1 cellular context compared by ENCODE assay signal in genomic region chr22:39308614-39309363, GRCh38.
TF ChIP-seq lines count a peak whose summit lies in the region.

No MANE protein-coding gene starts in this region.

TF ChIP-seq in HEK293, 187 proteins besides CTCF, POLR2A, EP300 and RAD21 (continued from another document and continues in another):
- TF ChIP-seq, protein P1, sequence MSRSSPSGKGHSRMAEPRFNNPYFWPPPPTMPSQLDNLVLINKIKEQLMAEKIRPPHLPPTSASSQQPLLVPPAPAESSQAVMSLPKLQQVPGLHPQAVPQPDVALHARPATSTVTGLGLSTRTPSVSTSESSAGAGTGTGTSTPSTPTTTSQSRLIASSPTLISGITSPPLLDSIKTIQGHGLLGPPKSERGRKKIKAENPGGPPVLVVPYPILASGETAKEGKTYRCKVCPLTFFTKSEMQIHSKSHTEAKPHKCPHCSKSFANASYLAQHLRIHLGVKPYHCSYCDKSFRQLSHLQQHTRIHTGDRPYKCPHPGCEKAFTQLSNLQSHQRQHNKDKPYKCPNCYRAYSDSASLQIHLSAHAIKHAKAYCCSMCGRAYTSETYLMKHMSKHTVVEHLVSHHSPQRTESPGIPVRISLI (tag by site-specific recombination; IDR thresholded peaks at IDR 0.05), result no peak
- TF ChIP-seq ZNF701 (tag by site-specific recombination; IDR thresholded peaks at IDR 0.05) (peak; percentile 97), ZNF366 (tag by site-specific recombination; conservative IDR thresholded peaks at IDR 0.05) (peak; percentile 85), SP7 (tag by site-specific recombination; IDR thresholded peaks at IDR 0.05) (peak; percentile 90), ZFP3 (tag by site-specific recombination; IDR thresholded peaks at IDR 0.05; ENCODE audit: low read depth) (no peak), ZNF146 (tag by site-specific recombination; IDR thresholded peaks at IDR 0.05) (no peak), ZNF514 (tag by site-specific recombination; IDR thresholded peaks at IDR 0.05) (no peak), ZNF175 (tag by site-specific recombination; IDR thresholded peaks at IDR 0.05) (no peak), ZNF221 (tag by site-specific recombination; IDR thresholded peaks at IDR 0.05; ENCODE audit: borderline replicate concordance) (no peak), ZNF248 (tag by site-specific recombination; IDR thresholded peaks at IDR 0.05) (no peak), ZNF140 (tag by site-specific recombination; IDR thresholded peaks at IDR 0.05) (no peak), ZNF549 (tag by site-specific recombination; IDR thresholded peaks at IDR 0.05) (no peak), ZNF571 (tag by site-specific recombination; IDR thresholded peaks at IDR 0.05) (no peak), ZNF335 (tag by site-specific recombination; conservative IDR thresholded peaks at IDR 0.05) (0 out of 2 replicates have a peak, but pooled peaks have one; percentile 21), ZIC2 (tag by site-specific recombination; IDR thresholded peaks at IDR 0.05) (peak; percentile 96), MEIS1 (CRISPR knock-in tag; IDR thresholded peaks at IDR 0.05; ENCODE audit: borderline replicate concordance) (no peak), ZNF324 (tag by site-specific recombination; IDR thresholded peaks at IDR 0.05) (peak; percentile 89), ZNF785 (tag by site-specific recombination; IDR thresholded peaks at IDR 0.05) (no peak), ZNF677 (tag by site-specific recombination; IDR thresholded peaks at IDR 0.05) (no peak), INSM2 (tag by site-specific recombination; IDR thresholded peaks at IDR 0.05) (0 out of 2 replicates have a peak, but pooled peaks have one; percentile 38), ZNF398 (tag by site-specific recombination; IDR thresholded peaks at IDR 0.05) (peak; percentile 46), ZNF530 (tag by site-specific recombination; IDR thresholded peaks at IDR 0.05; ENCODE audit: low read depth) (no peak), ZBTB20 (tag by site-specific recombination; IDR thresholded peaks at IDR 0.05) (peak; percentile 15; the same call in 1 of the 2 replicates), FEZF1 (tag by site-specific recombination; IDR thresholded peaks at IDR 0.05) (peak; percentile 77), ZNF473 (tag by site-specific recombination; IDR thresholded peaks at IDR 0.05) (no peak), ZNF707 (tag by site-specific recombination; IDR thresholded peaks at IDR 0.05) (no peak), ZNF404 (tag by site-specific recombination; IDR thresholded peaks at IDR 0.05) (no peak), ZNF544 (tag by site-specific recombination; IDR thresholded peaks at IDR 0.05) (no peak), SCRT2 (tag by site-specific recombination; IDR thresholded peaks at IDR 0.05) (no peak), PRDM2 (tag by site-specific recombination; IDR thresholded peaks at IDR 0.05; ENCODE audit: borderline replicate concordance) (no peak), HOXA7 (CRISPR knock-in tag; IDR thresholded peaks at IDR 0.05; ENCODE audit: borderline replicate concordance) (no peak), ZNF169 (tag by site-specific recombination; IDR thresholded peaks at IDR 0.05) (no peak), MYNN (tag by site-specific recombination; IDR thresholded peaks at IDR 0.05; ENCODE audit: borderline replicate concordance) (no peak), ZNF394 (tag by site-specific recombination; IDR thresholded peaks at IDR 0.05; ENCODE audit: borderline replicate concordance) (peak; percentile 69), ZNF529 (tag by site-specific recombination; IDR thresholded peaks at IDR 0.05; ENCODE audit: insufficient replicate concordance) (no peak), ZNF391 (tag by site-specific recombination; IDR thresholded peaks at IDR 0.05; ENCODE audit: borderline replicate concordance, low read depth) (no peak), ZNF211 (tag by site-specific recombination; IDR thresholded peaks at IDR 0.05; ENCODE audit: low read depth) (no peak), ZBTB17 (tag by site-specific recombination; IDR thresholded peaks at IDR 0.05) (peak; percentile 63), ZNF623 (tag by site-specific recombination; IDR thresholded peaks at IDR 0.05) (no peak), ZNF18 (tag by site-specific recombination; IDR thresholded peaks at IDR 0.05) (no peak), ZNF624 (tag by site-specific recombination; IDR thresholded peaks at IDR 0.05) (no peak), SP2 (tag by site-specific recombination; IDR thresholded peaks at IDR 0.05) (peak; percentile 21; the same call in 1 of the 2 replicates)
- TF ChIP-seq, protein P2, sequence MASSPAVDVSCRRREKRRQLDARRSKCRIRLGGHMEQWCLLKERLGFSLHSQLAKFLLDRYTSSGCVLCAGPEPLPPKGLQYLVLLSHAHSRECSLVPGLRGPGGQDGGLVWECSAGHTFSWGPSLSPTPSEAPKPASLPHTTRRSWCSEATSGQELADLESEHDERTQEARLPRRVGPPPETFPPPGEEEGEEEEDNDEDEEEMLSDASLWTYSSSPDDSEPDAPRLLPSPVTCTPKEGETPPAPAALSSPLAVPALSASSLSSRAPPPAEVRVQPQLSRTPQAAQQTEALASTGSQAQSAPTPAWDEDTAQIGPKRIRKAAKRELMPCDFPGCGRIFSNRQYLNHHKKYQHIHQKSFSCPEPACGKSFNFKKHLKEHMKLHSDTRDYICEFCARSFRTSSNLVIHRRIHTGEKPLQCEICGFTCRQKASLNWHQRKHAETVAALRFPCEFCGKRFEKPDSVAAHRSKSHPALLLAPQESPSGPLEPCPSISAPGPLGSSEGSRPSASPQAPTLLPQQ (tag by site-specific recombination; IDR thresholded peaks at IDR 0.05), result peak; percentile 57; the same call in 1 of the 2 replicates
- TF ChIP-seq, protein P3, sequence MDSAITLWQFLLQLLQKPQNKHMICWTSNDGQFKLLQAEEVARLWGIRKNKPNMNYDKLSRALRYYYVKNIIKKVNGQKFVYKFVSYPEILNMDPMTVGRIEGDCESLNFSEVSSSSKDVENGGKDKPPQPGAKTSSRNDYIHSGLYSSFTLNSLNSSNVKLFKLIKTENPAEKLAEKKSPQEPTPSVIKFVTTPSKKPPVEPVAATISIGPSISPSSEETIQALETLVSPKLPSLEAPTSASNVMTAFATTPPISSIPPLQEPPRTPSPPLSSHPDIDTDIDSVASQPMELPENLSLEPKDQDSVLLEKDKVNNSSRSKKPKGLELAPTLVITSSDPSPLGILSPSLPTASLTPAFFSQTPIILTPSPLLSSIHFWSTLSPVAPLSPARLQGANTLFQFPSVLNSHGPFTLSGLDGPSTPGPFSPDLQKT (IDR thresholded peaks at IDR 0.05; ENCODE audit: borderline replicate concordance, low read depth, low read length), result no peak
- TF ChIP-seq, protein P4, sequence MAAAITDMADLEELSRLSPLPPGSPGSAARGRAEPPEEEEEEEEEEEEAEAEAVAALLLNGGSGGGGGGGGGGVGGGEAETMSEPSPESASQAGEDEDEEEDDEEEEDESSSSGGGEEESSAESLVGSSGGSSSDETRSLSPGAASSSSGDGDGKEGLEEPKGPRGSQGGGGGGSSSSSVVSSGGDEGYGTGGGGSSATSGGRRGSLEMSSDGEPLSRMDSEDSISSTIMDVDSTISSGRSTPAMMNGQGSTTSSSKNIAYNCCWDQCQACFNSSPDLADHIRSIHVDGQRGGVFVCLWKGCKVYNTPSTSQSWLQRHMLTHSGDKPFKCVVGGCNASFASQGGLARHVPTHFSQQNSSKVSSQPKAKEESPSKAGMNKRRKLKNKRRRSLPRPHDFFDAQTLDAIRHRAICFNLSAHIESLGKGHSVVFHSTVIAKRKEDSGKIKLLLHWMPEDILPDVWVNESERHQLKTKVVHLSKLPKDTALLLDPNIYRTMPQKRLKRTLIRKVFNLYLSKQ (tag by site-specific recombination; IDR thresholded peaks at IDR 0.05; ENCODE audit: borderline replicate concordance), result no peak
- TF ChIP-seq, protein P5, sequence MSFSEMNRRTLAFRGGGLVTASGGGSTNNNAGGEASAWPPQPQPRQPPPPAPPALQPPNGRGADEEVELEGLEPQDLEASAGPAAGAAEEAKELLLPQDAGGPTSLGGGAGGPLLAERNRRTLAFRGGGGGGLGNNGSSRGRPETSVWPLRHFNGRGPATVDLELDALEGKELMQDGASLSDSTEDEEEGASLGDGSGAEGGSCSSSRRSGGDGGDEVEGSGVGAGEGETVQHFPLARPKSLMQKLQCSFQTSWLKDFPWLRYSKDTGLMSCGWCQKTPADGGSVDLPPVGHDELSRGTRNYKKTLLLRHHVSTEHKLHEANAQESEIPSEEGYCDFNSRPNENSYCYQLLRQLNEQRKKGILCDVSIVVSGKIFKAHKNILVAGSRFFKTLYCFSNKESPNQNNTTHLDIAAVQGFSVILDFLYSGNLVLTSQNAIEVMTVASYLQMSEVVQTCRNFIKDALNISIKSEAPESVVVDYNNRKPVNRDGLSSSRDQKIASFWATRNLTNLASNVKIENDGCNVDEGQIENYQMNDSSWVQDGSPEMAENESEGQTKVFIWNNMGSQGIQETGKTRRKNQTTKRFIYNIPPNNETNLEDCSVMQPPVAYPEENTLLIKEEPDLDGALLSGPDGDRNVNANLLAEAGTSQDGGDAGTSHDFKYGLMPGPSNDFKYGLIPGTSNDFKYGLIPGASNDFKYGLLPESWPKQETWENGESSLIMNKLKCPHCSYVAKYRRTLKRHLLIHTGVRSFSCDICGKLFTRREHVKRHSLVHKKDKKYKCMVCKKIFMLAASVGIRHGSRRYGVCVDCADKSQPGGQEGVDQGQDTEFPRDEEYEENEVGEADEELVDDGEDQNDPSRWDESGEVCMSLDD (tag by site-specific recombination; IDR thresholded peaks at IDR 0.05), result peak; percentile 10; the same call in 1 of the 2 replicates
